In the genomic region with DNA sequence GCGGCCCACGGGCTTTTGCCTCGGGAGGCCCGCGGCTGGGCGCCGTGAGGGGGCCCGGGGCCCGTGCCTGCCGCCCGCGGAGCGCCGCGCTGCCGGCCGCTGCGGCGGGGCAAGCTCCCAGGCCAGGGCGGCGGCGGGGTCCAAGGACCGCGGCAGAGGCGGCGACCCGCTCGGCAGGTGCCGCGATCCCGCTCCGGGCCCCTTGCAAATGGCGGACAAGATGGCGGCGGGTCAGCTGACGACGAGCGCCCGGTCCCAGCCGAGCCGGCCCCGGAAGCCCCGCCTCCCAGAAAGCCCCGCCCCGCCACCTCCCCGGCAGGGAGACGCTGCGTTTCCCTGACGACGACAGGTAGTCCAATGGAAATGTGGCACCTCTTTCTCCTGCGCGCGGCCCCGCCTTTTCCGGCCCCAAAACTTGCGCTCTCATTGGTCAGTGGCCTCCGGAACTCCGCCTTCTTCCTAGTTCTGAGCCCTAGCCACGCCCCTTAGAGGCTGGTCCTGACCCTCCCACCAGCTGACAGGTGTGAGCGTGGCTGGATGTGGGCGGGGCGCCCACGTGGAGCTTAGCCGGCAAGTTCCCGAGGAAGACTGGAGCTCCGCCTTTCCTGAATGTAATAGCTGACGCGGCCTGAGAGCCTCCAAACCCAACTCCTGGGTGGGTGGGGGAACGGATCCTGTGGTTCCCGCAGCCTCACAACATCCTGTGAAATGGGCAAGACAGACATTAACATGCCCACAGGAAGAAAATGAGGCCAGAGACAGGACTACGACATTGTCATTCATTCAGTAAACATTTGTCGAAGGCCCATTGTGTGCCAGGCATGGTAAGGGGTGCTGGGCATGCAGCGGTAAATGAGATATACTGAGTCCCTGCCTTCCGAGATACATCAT, we compare ENCODE assay signal across 8 cellular contexts. TPM values are rescaled to one million over a fixed set of nuclear protein-coding genes. Genes with fewer than 3 reads are reported as not detected.
A peak's percentile ranks its signal among the peaks of the same experiment; 100 is the strongest.
DNase-seq lines count a peak whose midpoint lies in the region; ATAC-seq, FAIRE-seq and TF ChIP-seq lines count a peak whose summit lies in the region.

TSS of gene AP3D1 (minus strand) at position 228 of the 891 bp plus-strand sequence. CDS start 232 bp downstream, outside the sequence.

- FAIRE-seq in D721Med (lab: Jason Lieb, UNC), result no peak

- BruUV-seq in OCI-LY7 (replicated peaks; lab: Mats Ljungman, UMichigan), result no TSS peak

- H4K20me1 ChIP-seq in OCI-LY7 (ENCODE audit: insufficient read depth, low read length), result peaks cover 10% of the 10 kb centered on the region; the same call in 1 of the 2 replicates

- no peak for TF ChIP-seq CTCF in D721Med (IDR thresholded peaks at IDR 0.05; ENCODE audit: insufficient read depth, missing control alignments)
- TF ChIP-seq CTCF in OCI-LY7 (conservative IDR thresholded peaks at IDR 0.05; ENCODE audit: low read length), result no peak
- TF ChIP-seq CTCF in endothelial cell (IDR thresholded peaks at IDR 0.05; ENCODE audit: unreplicated experiment), result no peak
- no peak for TF ChIP-seq CTCF in mesothelial cell of epicardium (IDR thresholded peaks at IDR 0.05; ENCODE audit: unreplicated experiment)

- H3K9me3 ChIP-seq in OCI-LY7 (ENCODE audit: low read length), result no peaks in the 10 kb centered on the region

- DNase-seq in D721Med (ENCODE audit: insufficient read length, low spot score) (peak; percentile 98), HuH-7.5 (ENCODE audit: low spot score) (peak; percentile 99), OCI-LY7 (ENCODE audit: low spot score) (peak; percentile 100), activated T-cell treated with anti-CD3 and anti-CD28 coated beads for 1 hour (ENCODE audit: low read depth) (peak; percentile 100), endothelial cell (ENCODE audit: low spot score) (peak; percentile 99), mesothelial cell of epicardium (ENCODE audit: low spot score in 2 of 2, unreplicated experiment in 2 of 2) (peak; percentile 99)
- DNase-seq in stimulated activated CD8-positive, alpha-beta memory T cell treated with anti-CD3 and anti-CD28 coated beads, Interleukin-15, amount 100 ng/mL, for 48 hours (ENCODE audit: low read depth in 2 of 2), result peak; percentile 100

- H3K27me3 Mint-ChIP-seq in endothelial cell (ENCODE audit: unreplicated experiment) (peaks cover 6% of the 10 kb centered on the region), mesothelial cell of epicardium (ENCODE audit: low read depth) (no peaks in the 10 kb centered on the region)

- peak; percentile 74 for ATAC-seq in GM21526 (IDR thresholded peaks at IDR 0.05; ENCODE audit: low FRiP score, unreplicated experiment)

- H3K4me1 ChIP-seq in OCI-LY7 (ENCODE audit: insufficient read depth, low read length, poor library complexity, severe bottlenecking), result peaks cover 27% of the 10 kb centered on the region

- H3K27ac Mint-ChIP-seq in endothelial cell (ENCODE audit: unreplicated experiment) (peak within 1 kb of the TSS; percentile 91), mesothelial cell of epicardium (peak within 1 kb of the TSS; percentile 92)

- peak within 1 kb of the TSS; percentile 1 for H3K27ac ChIP-seq in OCI-LY7 (ENCODE audit: low read depth, low read length, poor library complexity, severe bottlenecking)

- intact Hi-C loops in OCI-LY7 (cut with micrococcal nuclease; ENCODE audit: unreplicated experiment), result loop anchor here (1.0 to 5.0 kb wide), 4 partner anchors 55 to 254 kb away; partner anchors contain the start of genes BTBD2, IZUMO4, MOB3A and PLEKHJ1

- POLR2A ChIA-PET in OCI-LY7 (lab: Charles Lee), result interaction anchor here (0.7 to 1.0 kb wide), 3 partner anchors 9 to 113 kb away, joined by 3 read pairs; no protein-coding TSS in a partner anchor

- H3K9me3 Mint-ChIP-seq in endothelial cell (ENCODE audit: unreplicated experiment) (no peaks in the 10 kb centered on the region), mesothelial cell of epicardium (no peaks in the 10 kb centered on the region)

- H3K79me2 ChIP-seq in OCI-LY7 (ENCODE audit: insufficient read depth, low read depth, low read length), result peaks cover 45% of the 10 kb centered on the region

- H3K9me2 ChIP-seq in OCI-LY7 (ENCODE audit: insufficient read depth, low read length), result no peaks in the 10 kb centered on the region

- H3K4me1 Mint-ChIP-seq in endothelial cell (ENCODE audit: unreplicated experiment) (peaks cover 13% of the 10 kb centered on the region), mesothelial cell of epicardium (peaks cover 24% of the 10 kb centered on the region)

- peak within 1 kb of the TSS; percentile 99 for H3K4me2 ChIP-seq in OCI-LY7 (ENCODE audit: low read length)

- CTCF ChIA-PET in OCI-LY7 (lab: Charles Lee; ENCODE audit: unreplicated experiment), result no interaction called here

- peaks cover 4% of the 10 kb centered on the region; the same call in 1 of the 2 replicates for H3K36me3 ChIP-seq in OCI-LY7 (ENCODE audit: insufficient read depth, low read length)

- H2AFZ ChIP-seq in OCI-LY7 (ENCODE audit: low read length), result peak within 1 kb of the TSS; percentile 49; the same call in 1 of the 2 replicates

- peak within 1 kb of the TSS; percentile 90 for H3K4me3 ChIP-seq in OCI-LY7 (ENCODE audit: low read depth, low read length, poor library complexity, severe bottlenecking)

- H3K36me3 Mint-ChIP-seq in endothelial cell (ENCODE audit: low read depth, unreplicated experiment) (no peaks in the 10 kb centered on the region), mesothelial cell of epicardium (no peaks in the 10 kb centered on the region)

- H3K4me3 Mint-ChIP-seq in endothelial cell (ENCODE audit: unreplicated experiment), result peak within 1 kb of the TSS; percentile 95
- H3K4me3 Mint-ChIP-seq in mesothelial cell of epicardium, result peak within 1 kb of the TSS; percentile 82

RNA-seq across cellular contexts. Expression of gene AP3D1, which starts in this region (rescaled TPM):
- total RNA-seq in OCI-LY7 (2014; rRNA removed; shearing (Covaris generic)), result 56.6 and 80.0 TPM in 2 replicates
- total RNA-seq in OCI-LY7 (2022) (95.0 and 99.8 TPM in 2 replicates), endothelial cell (ENCODE audit: unreplicated experiment) (169 TPM), mesothelial cell of epicardium (107 to 116 TPM (median 115 TPM) in 3 replicates)

Comparison
In these comparisons a context has a peak if more than half of its experiments do, and no peak if none do; other contexts are left out.
1. Peak in every context shown above with its lines: DNase-seq, ATAC-seq, H3K4me3 ChIP-seq and H3K27ac ChIP-seq.